13 cellular contexts compared by ENCODE assay signal in genomic region chr6:37265031-37265430, GRCh38.
"Had no signal": no experiment of that assay in that cellular context is flagged by ENCODE, and none has a peak within 500 bp of the region (broad histone marks: within the 10 kb centered on the region; RNA-seq: fewer than 3 reads in every experiment).

No MANE protein-coding gene starts in this region.

- H3K27me3 ChIP-seq: gastroesophageal sphincter, right lobe of liver, testis, upper lobe of right lung had no signal

- H3K27me3 Mint-ChIP-seq: activated naive CD4-positive, alpha-beta T cell treated with anti-CD3 and anti-CD28 coated beads, Interleukin-2, amount 10 ng/mL, durations not matched to agents 7 days and 5 days; effector memory CD8-positive, alpha-beta T cell; stimulated activated naive CD8-positive, alpha-beta T cell treated with anti-CD3 and anti-CD28 coated beads, Interleukin-15, amount 100 ng/mL, for 72 hours had no signal

- H3K9me3 Mint-ChIP-seq: activated naive CD4-positive, alpha-beta T cell treated with anti-CD3 and anti-CD28 coated beads, Interleukin-2, amount 10 ng/mL, durations not matched to agents 7 days and 5 days; effector memory CD8-positive, alpha-beta T cell; stimulated activated naive CD8-positive, alpha-beta T cell treated with anti-CD3 and anti-CD28 coated beads, Interleukin-15, amount 100 ng/mL, for 72 hours; T-helper 2 cell treated with Interferon-gamma antibody and Interleukin-4, amounts not matched to agents 5 μg/mL and 100 μg/mL, for 36 hours had no signal

- H3K4me1 ChIP-seq: testis had no signal

- H3K4me3 Mint-ChIP-seq: activated naive CD4-positive, alpha-beta T cell treated with anti-CD3 and anti-CD28 coated beads, Interleukin-2, amount 10 ng/mL, durations not matched to agents 7 days and 5 days; effector memory CD8-positive, alpha-beta T cell; stimulated activated naive CD8-positive, alpha-beta T cell treated with anti-CD3 and anti-CD28 coated beads, Interleukin-15, amount 100 ng/mL, for 72 hours; T-helper 2 cell treated with Interferon-gamma antibody and Interleukin-4, amounts not matched to agents 5 μg/mL and 100 μg/mL, for 36 hours had no signal

- H3K27ac Mint-ChIP-seq: activated naive CD4-positive, alpha-beta T cell treated with anti-CD3 and anti-CD28 coated beads, Interleukin-2, amount 10 ng/mL, durations not matched to agents 7 days and 5 days; stimulated activated naive CD8-positive, alpha-beta T cell treated with anti-CD3 and anti-CD28 coated beads, Interleukin-15, amount 100 ng/mL, for 72 hours; T-helper 2 cell treated with Interferon-gamma antibody and Interleukin-4, amounts not matched to agents 5 μg/mL and 100 μg/mL, for 36 hours had no signal

- H3K9me3 ChIP-seq: gastroesophageal sphincter, right lobe of liver, testis, upper lobe of right lung had no signal

- H3K27ac ChIP-seq: right lobe of liver, testis, upper lobe of right lung had no signal

- DNase-seq: activated CD4-positive, CD25-positive, alpha-beta regulatory T cell; activated naive CD4-positive, alpha-beta T cell treated with anti-CD3 and anti-CD28 coated beads, Interleukin-2, amount 10 ng/mL, durations not matched to agents 7 days and 5 days; activated T-cell treated with anti-CD3 and anti-CD28 coated beads for 4 hours; dermis blood vessel endothelial cell; effector memory CD8-positive, alpha-beta T cell; mesendoderm; right lobe of liver; stimulated activated naive CD8-positive, alpha-beta T cell treated with anti-CD3 and anti-CD28 coated beads, Interleukin-15, amount 100 ng/mL, for 72 hours; SW 1271; testis; upper lobe of right lung had no signal

- H3K4me3 ChIP-seq: gastroesophageal sphincter, right lobe of liver, testis, upper lobe of right lung had no signal

- H3K36me3 ChIP-seq: right lobe of liver had no signal
